Comparison of ENCODE assay signal across 10 cellular contexts in the genomic region with DNA sequence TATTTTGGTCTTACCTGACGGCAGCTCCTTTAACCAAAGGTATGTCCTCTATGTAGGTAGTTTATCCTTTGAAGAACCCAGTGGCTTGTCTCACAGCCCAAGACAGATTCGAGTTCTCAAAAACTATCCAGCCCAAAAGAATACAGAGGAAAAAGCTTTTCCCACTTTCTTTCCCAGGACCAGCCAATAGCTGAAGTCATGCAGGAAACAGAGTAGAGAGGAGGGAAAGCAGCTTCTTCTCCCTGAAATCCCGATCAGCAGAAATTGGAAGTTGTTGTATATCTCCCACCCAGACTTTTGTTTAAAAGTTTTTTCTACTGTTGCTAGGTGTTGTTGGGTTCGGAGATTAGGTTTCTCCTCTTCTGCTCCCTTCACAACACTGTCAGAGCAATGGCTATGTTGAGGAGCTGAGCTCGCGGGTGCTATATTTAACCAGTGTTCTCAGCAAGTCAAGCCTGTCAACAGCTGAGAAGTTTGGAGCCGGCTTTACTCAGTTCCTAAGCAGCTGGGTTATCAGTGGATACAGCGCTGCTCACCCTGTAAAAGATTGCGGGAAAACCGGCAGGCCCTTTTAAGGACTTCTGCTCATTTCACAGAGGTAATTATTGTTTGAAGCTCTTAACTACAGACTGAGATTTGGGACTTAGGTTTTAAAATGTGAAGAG. TPM values are rescaled to one million over a fixed set of nuclear protein-coding genes. Genes with fewer than 3 reads are reported as not detected.
DNase-seq lines count a peak whose midpoint lies in the region; ATAC-seq, FAIRE-seq and TF ChIP-seq lines count a peak whose summit lies in the region.
"Had no signal": no experiment of that assay in that cellular context is flagged by ENCODE, and none has a peak within 500 bp of the region (broad histone marks: within the 10 kb centered on the region; RNA-seq: fewer than 3 reads in every experiment).

A gene with protein sequence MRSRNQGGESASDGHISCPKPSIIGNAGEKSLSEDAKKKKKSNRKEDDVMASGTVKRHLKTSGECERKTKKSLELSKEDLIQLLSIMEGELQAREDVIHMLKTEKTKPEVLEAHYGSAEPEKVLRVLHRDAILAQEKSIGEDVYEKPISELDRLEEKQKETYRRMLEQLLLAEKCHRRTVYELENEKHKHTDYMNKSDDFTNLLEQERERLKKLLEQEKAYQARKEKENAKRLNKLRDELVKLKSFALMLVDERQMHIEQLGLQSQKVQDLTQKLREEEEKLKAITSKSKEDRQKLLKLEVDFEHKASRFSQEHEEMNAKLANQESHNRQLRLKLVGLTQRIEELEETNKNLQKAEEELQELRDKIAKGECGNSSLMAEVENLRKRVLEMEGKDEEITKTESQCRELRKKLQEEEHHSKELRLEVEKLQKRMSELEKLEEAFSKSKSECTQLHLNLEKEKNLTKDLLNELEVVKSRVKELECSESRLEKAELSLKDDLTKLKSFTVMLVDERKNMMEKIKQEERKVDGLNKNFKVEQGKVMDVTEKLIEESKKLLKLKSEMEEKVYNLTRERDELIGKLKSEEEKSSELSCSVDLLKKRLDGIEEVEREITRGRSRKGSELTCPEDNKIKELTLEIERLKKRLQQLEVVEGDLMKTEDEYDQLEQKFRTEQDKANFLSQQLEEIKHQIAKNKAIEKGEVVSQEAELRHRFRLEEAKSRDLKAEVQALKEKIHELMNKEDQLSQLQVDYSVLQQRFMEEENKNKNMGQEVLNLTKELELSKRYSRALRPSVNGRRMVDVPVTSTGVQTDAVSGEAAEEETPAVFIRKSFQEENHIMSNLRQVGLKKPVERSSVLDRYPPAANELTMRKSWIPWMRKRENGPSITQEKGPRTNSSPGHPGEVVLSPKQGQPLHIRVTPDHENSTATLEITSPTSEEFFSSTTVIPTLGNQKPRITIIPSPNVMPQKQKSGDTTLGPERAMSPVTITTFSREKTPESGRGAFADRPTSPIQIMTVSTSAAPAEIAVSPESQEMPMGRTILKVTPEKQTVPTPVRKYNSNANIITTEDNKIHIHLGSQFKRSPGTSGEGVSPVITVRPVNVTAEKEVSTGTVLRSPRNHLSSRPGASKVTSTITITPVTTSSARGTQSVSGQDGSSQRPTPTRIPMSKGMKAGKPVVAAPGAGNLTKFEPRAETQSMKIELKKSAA (N-terminal part only) (minus strand): TSS at position 401 of the 665 bp plus-strand sequence. CDS start 78,828 bp downstream, outside the sequence.

- no peaks in the 10 kb centered on the region for H3K36me3 ChIP-seq in smooth muscle cell (ENCODE audit: low read depth)

- ATAC-seq in left colon (no peak), HG02981 (IDR thresholded peaks at IDR 0.05; ENCODE audit: unreplicated experiment) (no peak)

- H3K4me2 ChIP-seq in smooth muscle cell, result peak within 1 kb of the TSS; percentile 87

- H3K4me1 ChIP-seq in smooth muscle cell (ENCODE audit: low read depth), result peaks cover 27% of the 10 kb centered on the region

- H3K79me2 ChIP-seq in smooth muscle cell (ENCODE audit: low read depth), result peaks cover 30% of the 10 kb centered on the region

- TF ChIP-seq CTCF in choroid plexus epithelial cell (conservative IDR thresholded peaks at IDR 0.05; ENCODE audit: low read depth, low read length), result no peak
- TF ChIP-seq CTCF in smooth muscle cell (IDR thresholded peaks at IDR 0.05; ENCODE audit: borderline replicate concordance, insufficient read depth, poor library complexity, severe bottlenecking), result no peak
- no peak for TF ChIP-seq CTCF in GM10266 (IDR thresholded peaks at IDR 0.05; ENCODE audit: control insufficient read depth, insufficient read depth, low read depth, missing control alignments)

- no peak for FAIRE-seq in HTR-8/SVneo (lab: Jason Lieb, UNC)
- FAIRE-seq: endometrium had no signal

- H3K9me3 ChIP-seq in smooth muscle cell (replicated peaks; ENCODE audit: low read depth), result no peaks in the 10 kb centered on the region

- intact Hi-C loops in left colon (cut with DNase I, micrococcal nuclease), result no loop called here

- CTCF ChIA-PET in HEK293T (lab: Yijun Ruan, JAX), result interaction anchor here (0.7 to 1.3 kb wide), 4 partner anchors 10 to 111 kb away, joined by 3 to 4 read pairs (median 3); no protein-coding TSS in a partner anchor

- peaks cover 8% of the 10 kb centered on the region for H3F3A ChIP-seq in smooth muscle cell (ENCODE audit: low read depth)

- peak; percentile 17 for DNase-seq in HEK293T (ENCODE audit: extremely low spot score)
- peak; percentile 78 for DNase-seq in choroid plexus epithelial cell (ENCODE audit: low read depth)
- peak; percentile 4 to 29 for DNase-seq in left colon
- no peak for DNase-seq in smooth muscle cell (lab: John Stamatoyannopoulos, UW; ENCODE audit: unreplicated experiment)
- no peak for DNase-seq in T1000 (lab: John Stamatoyannopoulos, UW)
- no peak for DNase-seq in GM10266 (ENCODE audit: extremely low spot score)
- DNase-seq in HTR-8/SVneo (ENCODE audit: insufficient read length, low spot score), result no peak
- DNase-seq: NCI-H2171 had no signal

- H2AFZ ChIP-seq in smooth muscle cell (ENCODE audit: low read depth), result peak within 1 kb of the TSS; percentile 99

- 12% methylated on average over 10 of the region's 10 CpGs for WGBS in smooth muscle cell (ENCODE audit: low lambda C conversion rate)

- no peaks in the 10 kb centered on the region for H4K20me1 ChIP-seq in smooth muscle cell (ENCODE audit: low read depth)

- POLR2A ChIA-PET in HEK293T (lab: Yijun Ruan, JAX), result interaction anchor here (0.7 to 1.4 kb wide), 3 partner anchors 108 to 250 kb away, joined by 3 read pairs; a partner anchor contains a TSS

- peak within 1 kb of the TSS; percentile 80 for H3K27ac ChIP-seq in smooth muscle cell (ENCODE audit: low read depth)

- H3K27me3 ChIP-seq in smooth muscle cell (ENCODE audit: low read depth), result no peaks in the 10 kb centered on the region

- peak within 1 kb of the TSS; percentile 72 for H3K9ac ChIP-seq in smooth muscle cell (ENCODE audit: low read depth)

- H3K4me3 ChIP-seq in choroid plexus epithelial cell (ENCODE audit: low read depth, low read length) (peak within 1 kb of the TSS; percentile 15), smooth muscle cell (peak within 1 kb of the TSS; percentile 56)

TF ChIP-seq in HEK293T, 16 proteins besides CTCF, POLR2A, EP300 and RAD21:
- TF ChIP-seq SP1 (IDR thresholded peaks at IDR 0.05) (no peak), ARNT (IDR thresholded peaks at IDR 0.05) (no peak), ZNF384 (IDR thresholded peaks at IDR 0.05) (no peak), HDGF (IDR thresholded peaks at IDR 0.05; ENCODE audit: borderline replicate concordance) (no peak), BHLHE40 (IDR thresholded peaks at IDR 0.05; ENCODE audit: borderline replicate concordance) (no peak), TARDBP (IDR thresholded peaks at IDR 0.05) (no peak), LEF1 (IDR thresholded peaks at IDR 0.05; ENCODE audit: borderline replicate concordance) (no peak), FOXM1 (IDR thresholded peaks at IDR 0.05; ENCODE audit: borderline replicate concordance) (no peak), SUZ12 (IDR thresholded peaks at IDR 0.05) (no peak), FOXA1 (IDR thresholded peaks at IDR 0.05) (no peak), NFRKB (IDR thresholded peaks at IDR 0.05) (no peak), FOXK2 (IDR thresholded peaks at IDR 0.05) (no peak), L3MBTL2 (conservative IDR thresholded peaks at IDR 0.05) (no peak), ELF4 (IDR thresholded peaks at IDR 0.05) (no peak), CTBP1 (IDR thresholded peaks at IDR 0.05; ENCODE audit: borderline replicate concordance) (no peak)
- TF ChIP-seq, protein P1, sequence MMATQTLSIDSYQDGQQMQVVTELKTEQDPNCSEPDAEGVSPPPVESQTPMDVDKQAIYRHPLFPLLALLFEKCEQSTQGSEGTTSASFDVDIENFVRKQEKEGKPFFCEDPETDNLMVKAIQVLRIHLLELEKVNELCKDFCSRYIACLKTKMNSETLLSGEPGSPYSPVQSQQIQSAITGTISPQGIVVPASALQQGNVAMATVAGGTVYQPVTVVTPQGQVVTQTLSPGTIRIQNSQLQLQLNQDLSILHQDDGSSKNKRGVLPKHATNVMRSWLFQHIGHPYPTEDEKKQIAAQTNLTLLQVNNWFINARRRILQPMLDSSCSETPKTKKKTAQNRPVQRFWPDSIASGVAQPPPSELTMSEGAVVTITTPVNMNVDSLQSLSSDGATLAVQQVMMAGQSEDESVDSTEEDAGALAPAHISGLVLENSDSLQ (IDR thresholded peaks at IDR 0.05), result no peak

RNA-seq across cellular contexts. Expression of the gene that starts here (rescaled TPM):
- total RNA-seq in left colon, result 1 to 10 TPM in 1 of 2 donors, under 1 TPM in 1; 0.98 to 6.5 TPM
- total RNA-seq in smooth muscle cell, result 3.5 and 4.4 TPM in 2 replicates
- 2.1 and 3.0 TPM in 2 replicates for polyA plus RNA-seq in smooth muscle cell

Comparison
In these comparisons a context has a peak if more than half of its experiments do, and no peak if none do; other contexts are left out.
1. DNase-seq: peak in HEK293T (single experiment), choroid plexus epithelial cell (single experiment) and left colon (2 of 2); none in smooth muscle cell (single experiment), T1000 (single experiment), GM10266 (single experiment) and HTR-8/SVneo (single experiment).